Comparison of ENCODE assay signal across 15 cellular contexts in the genomic region with DNA sequence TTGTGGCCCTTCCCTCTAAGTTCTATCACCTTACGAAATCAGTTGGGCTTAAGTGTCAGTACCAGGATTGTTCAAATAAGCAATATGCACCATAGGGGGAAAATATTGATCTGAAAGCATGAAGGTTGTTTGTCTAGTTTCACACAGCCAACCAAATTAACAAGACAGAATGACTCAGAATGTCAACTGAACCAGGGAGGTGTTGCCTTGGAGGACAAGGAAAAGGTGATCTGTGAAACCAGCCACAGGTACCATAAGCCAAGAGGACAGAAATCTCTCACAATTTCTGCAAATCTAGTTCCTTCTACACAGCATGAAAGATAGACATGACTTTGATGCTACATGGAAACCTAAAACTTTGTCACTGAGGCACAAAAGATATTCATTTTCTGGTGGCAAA.
"Had no signal": no experiment of that assay in that cellular context is flagged by ENCODE, and none has a peak within 500 bp of the region (broad histone marks: within the 10 kb centered on the region; RNA-seq: fewer than 3 reads in every experiment).

No MANE protein-coding gene starts in this region.

- H3K27me3 ChIP-seq: colonic mucosa, tibial artery, upper lobe of left lung, uterus had no signal

- H3K4me3 ChIP-seq: colonic mucosa, heart left ventricle, tibial artery, upper lobe of left lung, uterus had no signal

- H3K4me3 Mint-ChIP-seq: naive thymus-derived CD4-positive, alpha-beta T cell; nephron progenitor cell had no signal

- H3K27ac Mint-ChIP-seq: nephron progenitor cell had no signal

- DNase-seq: colonic mucosa; dermis blood vessel endothelial cell; heart left ventricle; hippocampal formation; kidney glomerular epithelial cell; mesendoderm; naive thymus-derived CD4-positive, alpha-beta T cell; nephron progenitor cell; stimulated activated CD4-positive, alpha-beta T cell treated with anti-CD3 and anti-CD28 coated beads, Interleukin-2, amount 100 ng/mL, for 24 hours; stimulated activated naive CD4-positive, alpha-beta T cell treated with Interleukin-2 at 50 U/mL for 16 hours; tibial artery; upper lobe of left lung; uterus had no signal

- H3K4me1 Mint-ChIP-seq: nephron progenitor cell had no signal

- H3K36me3 ChIP-seq: colonic mucosa, heart left ventricle, tibial artery, upper lobe of left lung, uterus had no signal

- H3K27ac ChIP-seq: colonic mucosa, heart left ventricle, tibial artery, upper lobe of left lung, uterus had no signal

- H3K4me1 ChIP-seq: colonic mucosa, heart left ventricle, tibial artery, upper lobe of left lung, uterus had no signal

- ATAC-seq: esophagus mucosa; heart left ventricle; naive thymus-derived CD4-positive, alpha-beta T cell; sciatic nerve had no signal

- H3K9me3 ChIP-seq: colonic mucosa, tibial artery, uterus had no signal
